ENCODE assay signal across 1 cellular context in genomic region chr17:82269138-82269881, GRCh38.
A peak's percentile ranks its signal among the peaks of the same experiment; 100 is the strongest.
TF ChIP-seq lines count a peak whose summit lies in the region.

No MANE protein-coding gene starts in this region.

TF ChIP-seq in HepG2, 621 proteins besides CTCF, POLR2A, EP300 and RAD21 (continued from another document and continues in another):
- TF ChIP-seq, protein P1, sequence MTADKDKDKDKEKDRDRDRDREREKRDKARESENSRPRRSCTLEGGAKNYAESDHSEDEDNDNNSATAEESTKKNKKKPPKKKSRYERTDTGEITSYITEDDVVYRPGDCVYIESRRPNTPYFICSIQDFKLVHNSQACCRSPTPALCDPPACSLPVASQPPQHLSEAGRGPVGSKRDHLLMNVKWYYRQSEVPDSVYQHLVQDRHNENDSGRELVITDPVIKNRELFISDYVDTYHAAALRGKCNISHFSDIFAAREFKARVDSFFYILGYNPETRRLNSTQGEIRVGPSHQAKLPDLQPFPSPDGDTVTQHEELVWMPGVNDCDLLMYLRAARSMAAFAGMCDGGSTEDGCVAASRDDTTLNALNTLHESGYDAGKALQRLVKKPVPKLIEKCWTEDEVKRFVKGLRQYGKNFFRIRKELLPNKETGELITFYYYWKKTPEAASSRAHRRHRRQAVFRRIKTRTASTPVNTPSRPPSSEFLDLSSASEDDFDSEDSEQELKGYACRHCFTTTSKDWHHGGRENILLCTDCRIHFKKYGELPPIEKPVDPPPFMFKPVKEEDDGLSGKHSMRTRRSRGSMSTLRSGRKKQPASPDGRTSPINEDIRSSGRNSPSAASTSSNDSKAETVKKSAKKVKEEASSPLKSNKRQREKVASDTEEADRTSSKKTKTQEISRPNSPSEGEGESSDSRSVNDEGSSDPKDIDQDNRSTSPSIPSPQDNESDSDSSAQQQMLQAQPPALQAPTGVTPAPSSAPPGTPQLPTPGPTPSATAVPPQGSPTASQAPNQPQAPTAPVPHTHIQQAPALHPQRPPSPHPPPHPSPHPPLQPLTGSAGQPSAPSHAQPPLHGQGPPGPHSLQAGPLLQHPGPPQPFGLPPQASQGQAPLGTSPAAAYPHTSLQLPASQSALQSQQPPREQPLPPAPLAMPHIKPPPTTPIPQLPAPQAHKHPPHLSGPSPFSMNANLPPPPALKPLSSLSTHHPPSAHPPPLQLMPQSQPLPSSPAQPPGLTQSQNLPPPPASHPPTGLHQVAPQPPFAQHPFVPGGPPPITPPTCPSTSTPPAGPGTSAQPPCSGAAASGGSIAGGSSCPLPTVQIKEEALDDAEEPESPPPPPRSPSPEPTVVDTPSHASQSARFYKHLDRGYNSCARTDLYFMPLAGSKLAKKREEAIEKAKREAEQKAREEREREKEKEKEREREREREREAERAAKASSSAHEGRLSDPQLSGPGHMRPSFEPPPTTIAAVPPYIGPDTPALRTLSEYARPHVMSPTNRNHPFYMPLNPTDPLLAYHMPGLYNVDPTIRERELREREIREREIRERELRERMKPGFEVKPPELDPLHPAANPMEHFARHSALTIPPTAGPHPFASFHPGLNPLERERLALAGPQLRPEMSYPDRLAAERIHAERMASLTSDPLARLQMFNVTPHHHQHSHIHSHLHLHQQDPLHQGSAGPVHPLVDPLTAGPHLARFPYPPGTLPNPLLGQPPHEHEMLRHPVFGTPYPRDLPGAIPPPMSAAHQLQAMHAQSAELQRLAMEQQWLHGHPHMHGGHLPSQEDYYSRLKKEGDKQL (CRISPR knock-in tag; IDR thresholded peaks at IDR 0.05; ENCODE audit: low read depth): no peak
- TF ChIP-seq SMARCE1 (IDR thresholded peaks at IDR 0.05; ENCODE audit: borderline replicate concordance) (no peak), ZNF841 (CRISPR knock-in tag; IDR thresholded peaks at IDR 0.05; ENCODE audit: borderline replicate concordance) (no peak), SALL1 (CRISPR knock-in tag; IDR thresholded peaks at IDR 0.05) (no peak), SMC3 (IDR thresholded peaks at IDR 0.05; ENCODE audit: low read length) (no peak), ZZZ3 (CRISPR knock-in tag; IDR thresholded peaks at IDR 0.05; ENCODE audit: borderline replicate concordance) (no peak), SATB2 (CRISPR knock-in tag; IDR thresholded peaks at IDR 0.05) (no peak), FIP1L1 (IDR thresholded peaks at IDR 0.05; ENCODE audit: borderline replicate concordance, insufficient read depth, low read depth, low read length) (no peak), XRCC5 (optimal IDR thresholded peaks at IDR 0.05; ENCODE audit: low read length) (no peak), ONECUT2 (CRISPR knock-in tag; IDR thresholded peaks at IDR 0.05) (no peak), NR2F6 (IDR thresholded peaks at IDR 0.05) (no peak), NR2F6 (CRISPR knock-in tag; IDR thresholded peaks at IDR 0.05) (no peak), PLRG1 (conservative IDR thresholded peaks at IDR 0.05) (no peak), ISL2 (CRISPR knock-in tag; IDR thresholded peaks at IDR 0.05) (no peak), NFRKB (IDR thresholded peaks at IDR 0.05) (no peak), NFE2 (CRISPR knock-in tag; IDR thresholded peaks at IDR 0.05) (no peak), RFXAP (CRISPR knock-in tag; IDR thresholded peaks at IDR 0.05; ENCODE audit: borderline replicate concordance) (no peak), TCF7L2 (IDR thresholded peaks at IDR 0.05; ENCODE audit: low read depth, low read length) (no peak), ZNF891 (CRISPR knock-in tag; IDR thresholded peaks at IDR 0.05) (no peak), ZNF207 (IDR thresholded peaks at IDR 0.05; ENCODE audit: borderline replicate concordance) (no peak), RXRA (CRISPR knock-in tag; IDR thresholded peaks at IDR 0.05) (no peak), ZNF777 (CRISPR knock-in tag; IDR thresholded peaks at IDR 0.05) (no peak), GATA4 (IDR thresholded peaks at IDR 0.05; ENCODE audit: borderline replicate concordance, low read depth) (no peak), NR2C2 (CRISPR knock-in tag; IDR thresholded peaks at IDR 0.05; ENCODE audit: borderline replicate concordance) (0 out of 2 replicates have a peak, but pooled peaks have one; percentile 18), AKAP8 (CRISPR knock-in tag; IDR thresholded peaks at IDR 0.05) (peak; percentile 65; the same call in 1 of the 2 replicates), RCOR2 (CRISPR knock-in tag; IDR thresholded peaks at IDR 0.05) (no peak), HNF4G (IDR thresholded peaks at IDR 0.05; ENCODE audit: borderline replicate concordance, low read depth, low read length) (peak; percentile 42; the same call in 1 of the 2 replicates), HNF4G (CRISPR knock-in tag; IDR thresholded peaks at IDR 0.05; ENCODE audit: borderline replicate concordance, low read depth) (no peak), DNMT1 (CRISPR knock-in tag; IDR thresholded peaks at IDR 0.05) (no peak), ZNF34 (CRISPR knock-in tag; IDR thresholded peaks at IDR 0.05; ENCODE audit: borderline replicate concordance) (no peak), TMF1 (CRISPR knock-in tag; IDR thresholded peaks at IDR 0.05; ENCODE audit: low read depth) (no peak), MAF1 (CRISPR knock-in tag; IDR thresholded peaks at IDR 0.05; ENCODE audit: borderline replicate concordance) (no peak), ZNF782 (CRISPR knock-in tag; IDR thresholded peaks at IDR 0.05; ENCODE audit: borderline replicate concordance) (no peak), GZF1 (CRISPR knock-in tag; IDR thresholded peaks at IDR 0.05) (no peak), HHEX (CRISPR knock-in tag; IDR thresholded peaks at IDR 0.05) (no peak), ZNF776 (CRISPR knock-in tag; IDR thresholded peaks at IDR 0.05) (no peak), MAZ (IDR thresholded peaks at IDR 0.05; ENCODE audit: borderline replicate concordance, low read depth, low read length) (no peak), MAZ (CRISPR knock-in tag; IDR thresholded peaks at IDR 0.05; ENCODE audit: low read depth) (no peak), ZNF160 (CRISPR knock-in tag; IDR thresholded peaks at IDR 0.05) (no peak; the same call in 1 of the 2 replicates), STAG1 (CRISPR knock-in tag; IDR thresholded peaks at IDR 0.05) (no peak), ARID2 (CRISPR knock-in tag; IDR thresholded peaks at IDR 0.05; ENCODE audit: borderline replicate concordance) (no peak), ZNF550 (CRISPR knock-in tag; IDR thresholded peaks at IDR 0.05; ENCODE audit: borderline replicate concordance) (no peak), NR2F1 (CRISPR knock-in tag; IDR thresholded peaks at IDR 0.05) (0 out of 4 replicates have a peak, but pooled peaks of 1 of the 2 experiments have one; percentile 30), ZFAT (CRISPR knock-in tag; conservative IDR thresholded peaks at IDR 0.05) (no peak), HOXD1 (CRISPR knock-in tag; IDR thresholded peaks at IDR 0.05) (no peak), CCDC6 (CRISPR knock-in tag; IDR thresholded peaks at IDR 0.05) (no peak), YEATS2 (CRISPR knock-in tag; IDR thresholded peaks at IDR 0.05; ENCODE audit: borderline replicate concordance) (no peak), MATR3 (CRISPR knock-in tag; IDR thresholded peaks at IDR 0.05) (no peak), AGO2 (optimal IDR thresholded peaks at IDR 0.05; ENCODE audit: low read depth, low read length) (no peak), HES4 (CRISPR knock-in tag; IDR thresholded peaks at IDR 0.05; ENCODE audit: borderline replicate concordance) (no peak)
- TF ChIP-seq, protein P2, sequence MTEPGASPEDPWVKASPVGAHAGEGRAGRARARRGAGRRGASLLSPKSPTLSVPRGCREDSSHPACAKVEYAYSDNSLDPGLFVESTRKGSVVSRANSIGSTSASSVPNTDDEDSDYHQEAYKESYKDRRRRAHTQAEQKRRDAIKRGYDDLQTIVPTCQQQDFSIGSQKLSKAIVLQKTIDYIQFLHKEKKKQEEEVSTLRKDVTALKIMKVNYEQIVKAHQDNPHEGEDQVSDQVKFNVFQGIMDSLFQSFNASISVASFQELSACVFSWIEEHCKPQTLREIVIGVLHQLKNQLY (CRISPR knock-in tag; IDR thresholded peaks at IDR 0.05): no peak
- TF ChIP-seq, protein P3, sequence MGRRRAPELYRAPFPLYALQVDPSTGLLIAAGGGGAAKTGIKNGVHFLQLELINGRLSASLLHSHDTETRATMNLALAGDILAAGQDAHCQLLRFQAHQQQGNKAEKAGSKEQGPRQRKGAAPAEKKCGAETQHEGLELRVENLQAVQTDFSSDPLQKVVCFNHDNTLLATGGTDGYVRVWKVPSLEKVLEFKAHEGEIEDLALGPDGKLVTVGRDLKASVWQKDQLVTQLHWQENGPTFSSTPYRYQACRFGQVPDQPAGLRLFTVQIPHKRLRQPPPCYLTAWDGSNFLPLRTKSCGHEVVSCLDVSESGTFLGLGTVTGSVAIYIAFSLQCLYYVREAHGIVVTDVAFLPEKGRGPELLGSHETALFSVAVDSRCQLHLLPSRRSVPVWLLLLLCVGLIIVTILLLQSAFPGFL (CRISPR knock-in tag; IDR thresholded peaks at IDR 0.05): no peak
- TF ChIP-seq, protein P4, sequence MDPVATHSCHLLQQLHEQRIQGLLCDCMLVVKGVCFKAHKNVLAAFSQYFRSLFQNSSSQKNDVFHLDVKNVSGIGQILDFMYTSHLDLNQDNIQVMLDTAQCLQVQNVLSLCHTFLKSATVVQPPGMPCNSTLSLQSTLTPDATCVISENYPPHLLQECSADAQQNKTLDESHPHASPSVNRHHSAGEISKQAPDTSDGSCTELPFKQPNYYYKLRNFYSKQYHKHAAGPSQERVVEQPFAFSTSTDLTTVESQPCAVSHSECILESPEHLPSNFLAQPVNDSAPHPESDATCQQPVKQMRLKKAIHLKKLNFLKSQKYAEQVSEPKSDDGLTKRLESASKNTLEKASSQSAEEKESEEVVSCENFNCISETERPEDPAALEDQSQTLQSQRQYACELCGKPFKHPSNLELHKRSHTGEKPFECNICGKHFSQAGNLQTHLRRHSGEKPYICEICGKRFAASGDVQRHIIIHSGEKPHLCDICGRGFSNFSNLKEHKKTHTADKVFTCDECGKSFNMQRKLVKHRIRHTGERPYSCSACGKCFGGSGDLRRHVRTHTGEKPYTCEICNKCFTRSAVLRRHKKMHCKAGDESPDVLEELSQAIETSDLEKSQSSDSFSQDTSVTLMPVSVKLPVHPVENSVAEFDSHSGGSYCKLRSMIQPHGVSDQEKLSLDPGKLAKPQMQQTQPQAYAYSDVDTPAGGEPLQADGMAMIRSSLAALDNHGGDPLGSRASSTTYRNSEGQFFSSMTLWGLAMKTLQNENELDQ (CRISPR knock-in tag; IDR thresholded peaks at IDR 0.05; ENCODE audit: borderline replicate concordance): no peak
- TF ChIP-seq, protein P5, sequence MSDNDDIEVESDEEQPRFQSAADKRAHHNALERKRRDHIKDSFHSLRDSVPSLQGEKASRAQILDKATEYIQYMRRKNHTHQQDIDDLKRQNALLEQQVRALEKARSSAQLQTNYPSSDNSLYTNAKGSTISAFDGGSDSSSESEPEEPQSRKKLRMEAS (IDR thresholded peaks at IDR 0.05): 0 out of 2 replicates have a peak, but pooled peaks have one; percentile 10
- TF ChIP-seq, protein P6, sequence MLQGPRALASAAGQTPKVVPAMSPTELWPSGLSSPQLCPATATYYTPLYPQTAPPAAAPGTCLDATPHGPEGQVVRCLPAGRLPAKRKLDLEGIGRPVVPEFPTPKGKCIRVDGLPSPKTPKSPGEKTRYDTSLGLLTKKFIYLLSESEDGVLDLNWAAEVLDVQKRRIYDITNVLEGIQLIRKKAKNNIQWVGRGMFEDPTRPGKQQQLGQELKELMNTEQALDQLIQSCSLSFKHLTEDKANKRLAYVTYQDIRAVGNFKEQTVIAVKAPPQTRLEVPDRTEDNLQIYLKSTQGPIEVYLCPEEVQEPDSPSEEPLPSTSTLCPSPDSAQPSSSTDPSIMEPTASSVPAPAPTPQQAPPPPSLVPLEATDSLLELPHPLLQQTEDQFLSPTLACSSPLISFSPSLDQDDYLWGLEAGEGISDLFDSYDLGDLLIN (CRISPR knock-in tag; IDR thresholded peaks at IDR 0.05; ENCODE audit: borderline replicate concordance): no peak
- TF ChIP-seq, protein P7, sequence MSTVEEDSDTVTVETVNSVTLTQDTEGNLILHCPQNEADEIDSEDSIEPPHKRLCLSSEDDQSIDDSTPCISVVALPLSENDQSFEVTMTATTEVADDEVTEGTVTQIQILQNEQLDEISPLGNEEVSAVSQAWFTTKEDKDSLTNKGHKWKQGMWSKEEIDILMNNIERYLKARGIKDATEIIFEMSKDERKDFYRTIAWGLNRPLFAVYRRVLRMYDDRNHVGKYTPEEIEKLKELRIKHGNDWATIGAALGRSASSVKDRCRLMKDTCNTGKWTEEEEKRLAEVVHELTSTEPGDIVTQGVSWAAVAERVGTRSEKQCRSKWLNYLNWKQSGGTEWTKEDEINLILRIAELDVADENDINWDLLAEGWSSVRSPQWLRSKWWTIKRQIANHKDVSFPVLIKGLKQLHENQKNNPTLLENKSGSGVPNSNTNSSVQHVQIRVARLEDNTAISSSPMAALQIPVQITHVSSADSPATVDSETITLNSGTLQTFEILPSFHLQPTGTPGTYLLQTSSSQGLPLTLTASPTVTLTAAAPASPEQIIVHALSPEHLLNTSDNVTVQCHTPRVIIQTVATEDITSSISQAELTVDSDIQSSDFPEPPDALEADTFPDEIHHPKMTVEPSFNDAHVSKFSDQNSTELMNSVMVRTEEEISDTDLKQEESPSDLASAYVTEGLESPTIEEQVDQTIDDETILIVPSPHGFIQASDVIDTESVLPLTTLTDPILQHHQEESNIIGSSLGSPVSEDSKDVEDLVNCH (CRISPR knock-in tag; IDR thresholded peaks at IDR 0.05): no peak
- TF ChIP-seq, protein P8, sequence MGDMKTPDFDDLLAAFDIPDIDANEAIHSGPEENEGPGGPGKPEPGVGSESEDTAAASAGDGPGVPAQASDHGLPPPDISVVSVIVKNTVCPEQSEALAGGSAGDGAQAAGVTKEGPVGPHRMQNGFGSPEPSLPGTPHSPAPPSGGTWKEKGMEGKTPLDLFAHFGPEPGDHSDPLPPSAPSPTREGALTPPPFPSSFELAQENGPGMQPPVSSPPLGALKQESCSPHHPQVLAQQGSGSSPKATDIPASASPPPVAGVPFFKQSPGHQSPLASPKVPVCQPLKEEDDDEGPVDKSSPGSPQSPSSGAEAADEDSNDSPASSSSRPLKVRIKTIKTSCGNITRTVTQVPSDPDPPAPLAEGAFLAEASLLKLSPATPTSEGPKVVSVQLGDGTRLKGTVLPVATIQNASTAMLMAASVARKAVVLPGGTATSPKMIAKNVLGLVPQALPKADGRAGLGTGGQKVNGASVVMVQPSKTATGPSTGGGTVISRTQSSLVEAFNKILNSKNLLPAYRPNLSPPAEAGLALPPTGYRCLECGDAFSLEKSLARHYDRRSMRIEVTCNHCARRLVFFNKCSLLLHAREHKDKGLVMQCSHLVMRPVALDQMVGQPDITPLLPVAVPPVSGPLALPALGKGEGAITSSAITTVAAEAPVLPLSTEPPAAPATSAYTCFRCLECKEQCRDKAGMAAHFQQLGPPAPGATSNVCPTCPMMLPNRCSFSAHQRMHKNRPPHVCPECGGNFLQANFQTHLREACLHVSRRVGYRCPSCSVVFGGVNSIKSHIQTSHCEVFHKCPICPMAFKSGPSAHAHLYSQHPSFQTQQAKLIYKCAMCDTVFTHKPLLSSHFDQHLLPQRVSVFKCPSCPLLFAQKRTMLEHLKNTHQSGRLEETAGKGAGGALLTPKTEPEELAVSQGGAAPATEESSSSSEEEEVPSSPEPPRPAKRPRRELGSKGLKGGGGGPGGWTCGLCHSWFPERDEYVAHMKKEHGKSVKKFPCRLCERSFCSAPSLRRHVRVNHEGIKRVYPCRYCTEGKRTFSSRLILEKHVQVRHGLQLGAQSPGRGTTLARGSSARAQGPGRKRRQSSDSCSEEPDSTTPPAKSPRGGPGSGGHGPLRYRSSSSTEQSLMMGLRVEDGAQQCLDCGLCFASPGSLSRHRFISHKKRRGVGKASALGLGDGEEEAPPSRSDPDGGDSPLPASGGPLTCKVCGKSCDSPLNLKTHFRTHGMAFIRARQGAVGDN (CRISPR knock-in tag; IDR thresholded peaks at IDR 0.05): peak; percentile 48
